8 cellular contexts compared by ENCODE assay signal in genomic region chr7:27196287-27196739, GRCh38. TPM values are rescaled to one million over a fixed set of nuclear protein-coding genes. Genes with fewer than 3 reads are reported as not detected.
DNase-seq lines count a peak whose midpoint lies in the region; ATAC-seq and TF ChIP-seq lines count a peak whose summit lies in the region.

No MANE protein-coding gene starts in this region.

- no peaks in the 10 kb centered on the region for H3K9me3 ChIP-seq in neural cell (ENCODE audit: low read length)

- no peak overlapping the region for H3K4me2 ChIP-seq in neural cell (ENCODE audit: low read length)

- H2AFZ ChIP-seq in neural cell (ENCODE audit: low read depth, low read length), result no peak overlapping the region

- H3K4me3 Mint-ChIP-seq in stimulated activated naive CD8-positive, alpha-beta T cell treated with anti-CD3 and anti-CD28 coated beads, Interleukin-15, amount 100 ng/mL, for 72 hours, result no peak overlapping the region

- H3K4me3 ChIP-seq in neural cell (ENCODE audit: low read length), result no peak overlapping the region

- no peaks in the 10 kb centered on the region for H4K20me1 ChIP-seq in neural cell (ENCODE audit: insufficient read depth)

- H3K27ac Mint-ChIP-seq in stimulated activated naive CD8-positive, alpha-beta T cell treated with anti-CD3 and anti-CD28 coated beads, Interleukin-15, amount 100 ng/mL, for 72 hours, result no peak overlapping the region

- H3F3A ChIP-seq in neural cell (ENCODE audit: insufficient read depth, low read length, poor library complexity, severe bottlenecking), result no peaks in the 10 kb centered on the region

- H3K79me2 ChIP-seq in neural cell (replicated peaks; ENCODE audit: insufficient read depth, low read length), result no peaks in the 10 kb centered on the region

- ATAC-seq in esophagus mucosa, result peak; percentile 19
- no peak for ATAC-seq in stimulated activated naive CD8-positive, alpha-beta T cell treated with anti-CD3 and anti-CD28 coated beads, Interleukin-15, amount 100 ng/mL, for 72 hours

- no peaks in the 10 kb centered on the region for H3K9me3 Mint-ChIP-seq in stimulated activated naive CD8-positive, alpha-beta T cell treated with anti-CD3 and anti-CD28 coated beads, Interleukin-15, amount 100 ng/mL, for 72 hours

- H3K27ac ChIP-seq in C4-2B (no peak overlapping the region), neural cell (ENCODE audit: low read length) (no peak overlapping the region)

- peaks cover 47% of the 10 kb centered on the region for H3K4me1 Mint-ChIP-seq in stimulated activated naive CD8-positive, alpha-beta T cell treated with anti-CD3 and anti-CD28 coated beads, Interleukin-15, amount 100 ng/mL, for 72 hours

- H3K27me3 Mint-ChIP-seq in stimulated activated naive CD8-positive, alpha-beta T cell treated with anti-CD3 and anti-CD28 coated beads, Interleukin-15, amount 100 ng/mL, for 72 hours, result peaks cover 96% of the 10 kb centered on the region

- H3K27me3 ChIP-seq in neural cell (ENCODE audit: insufficient read depth, low read depth, low read length), result peaks cover 93% of the 10 kb centered on the region

- H3K36me3 ChIP-seq in neural cell (ENCODE audit: insufficient read depth, low read length), result no peaks in the 10 kb centered on the region

- H3K9me2 ChIP-seq in neural cell (ENCODE audit: insufficient read depth, low read length), result no peaks in the 10 kb centered on the region

- no peak for TF ChIP-seq EP300 in neural cell (conservative IDR thresholded peaks at IDR 0.05; ENCODE audit: poor library complexity, severe bottlenecking)

- no peak overlapping the region for H3K9ac ChIP-seq in neural cell (ENCODE audit: low read length)

- peak; percentile 98 for DNase-seq in HT-29 (ENCODE audit: low spot score)
- peak; percentile 74 for DNase-seq in OCI-M1 (lab: John Stamatoyannopoulos, UW)
- peak; percentile 64 for DNase-seq in activated T-cell treated with anti-CD3 and anti-CD28 coated beads for 48 hours (ENCODE audit: low read depth)
- peak; percentile 76 to 79 for DNase-seq in stimulated activated naive CD8-positive, alpha-beta T cell treated with anti-CD3 and anti-CD28 coated beads, Interleukin-15, amount 100 ng/mL, for 72 hours
- no peak for DNase-seq in foreskin melanocyte

- TF ChIP-seq CTCF in C4-2B (conservative IDR thresholded peaks at IDR 0.05), result peak; percentile 89
- TF ChIP-seq CTCF in neural cell (IDR thresholded peaks at IDR 0.05; ENCODE audit: poor library complexity, severe bottlenecking), result peak; percentile 94

- peak; percentile 94 for TF ChIP-seq RAD21 in neural cell (conservative IDR thresholded peaks at IDR 0.05)

TF ChIP-seq in neural cell, 6 proteins besides CTCF, POLR2A, EP300 and RAD21:
- TF ChIP-seq REST (IDR thresholded peaks at IDR 0.05; ENCODE audit: borderline replicate concordance) (no peak), SMC3 (conservative IDR thresholded peaks at IDR 0.05; ENCODE audit: poor library complexity) (peak; percentile 96)

RNA-seq across cellular contexts. Expression of gene HOXA13, which starts 3.6 kb away (rescaled TPM):
- total RNA-seq in HT-29 (2014; rRNA removed; shearing (Covaris generic)), result 19.8 and 22.2 TPM in 2 replicates
- total RNA-seq in esophagus mucosa, result not detected
- not detected in 2 replicates for polyA plus RNA-seq in neural cell
- not detected in 2 replicates for polyA minus RNA-seq in neural cell

RNA-seq across cellular contexts. Expression of gene HOXA11, which starts 11.3 kb away (rescaled TPM):
- total RNA-seq in HT-29 (2014; rRNA removed; shearing (Covaris generic)), result 67.7 and 74.3 TPM in 2 replicates
- not detected for total RNA-seq in esophagus mucosa
- not detected in 2 replicates for polyA plus RNA-seq in neural cell
- polyA minus RNA-seq in neural cell, result not detected in 2 replicates

RNA-seq across cellular contexts. Expression of gene HOXA10, which starts 22.2 kb away (rescaled TPM):
- 78.9 and 86.4 TPM in 2 replicates for total RNA-seq in HT-29 (2014; rRNA removed; shearing (Covaris generic))
- total RNA-seq in esophagus mucosa, result 1.1 TPM
- polyA plus RNA-seq in neural cell, result not detected in 2 replicates
- not detected in 2 replicates for polyA minus RNA-seq in neural cell

RNA-seq across cellular contexts. Expression of gene HOXA9, which starts 31.0 kb away (rescaled TPM):
- total RNA-seq in HT-29 (2014; rRNA removed; shearing (Covaris generic)), result 96.1 and 99.2 TPM in 2 replicates
- 1.7 TPM for total RNA-seq in esophagus mucosa
- not detected in 2 replicates for polyA plus RNA-seq in neural cell
- polyA minus RNA-seq in neural cell, result not detected in 2 replicates

RNA-seq across cellular contexts. Expression of gene HOXA7, which starts 39.8 kb away (rescaled TPM):
- total RNA-seq in HT-29 (2014; rRNA removed; shearing (Covaris generic)), result 5.6 and 10.7 TPM in 2 replicates
- total RNA-seq in esophagus mucosa, result 5.2 TPM
- not detected in 2 replicates for polyA plus RNA-seq in neural cell
- not detected in 2 replicates for polyA minus RNA-seq in neural cell

Comparison
In these comparisons a context has a peak if more than half of its experiments do, and no peak if none do; other contexts are left out.
1. RNA of gene HOXA13, which starts 3.6 kb away (total RNA-seq): 19.8 to 22.2 TPM in HT-29; not detected in esophagus mucosa (single experiment); every median in the first group is over 10 times any median in the second.
2. RNA of gene HOXA11, which starts 11.3 kb away (total RNA-seq): 67.7 to 74.3 TPM in HT-29; not detected in esophagus mucosa (single experiment); every median in the first group is over 10 times any median in the second.
3. RNA of gene HOXA10, which starts 22.2 kb away (total RNA-seq): 78.9 to 86.4 TPM in HT-29; 1.1 TPM in esophagus mucosa (single experiment); every median in the first group is over 10 times any median in the second.